ENCODE assay signal across 13 cellular contexts in genomic region chr19:50204081-50204428, GRCh38. TPM values are rescaled to one million over a fixed set of nuclear protein-coding genes. Genes with fewer than 3 reads are reported as not detected.
A peak's percentile ranks its signal among the peaks of the same experiment; 100 is the strongest.
DNase-seq lines count a peak whose midpoint lies in the region; ATAC-seq and TF ChIP-seq lines count a peak whose summit lies in the region.
"Had no signal": no experiment of that assay in that cellular context is flagged by ENCODE, and none has a peak within 500 bp of the region (broad histone marks: within the 10 kb centered on the region; RNA-seq: fewer than 3 reads in every experiment).

No MANE protein-coding gene starts in this region.

- H3K36me3 Mint-ChIP-seq in neural progenitor cell: no peaks in the 10 kb centered on the region
- no peaks in the 10 kb centered on the region for H3K36me3 Mint-ChIP-seq in type B pancreatic cell
- H3K36me3 Mint-ChIP-seq: activated naive CD8-positive, alpha-beta T cell treated with anti-CD3 and anti-CD28 coated beads, Interleukin-2, amount 10 ng/mL, durations not matched to agents 7 days and 5 days had no signal

- H3K4me3 Mint-ChIP-seq in neural progenitor cell (peak overlapping the region; percentile 79), type B pancreatic cell (peak overlapping the region; percentile 86)
- H3K4me3 Mint-ChIP-seq: activated naive CD8-positive, alpha-beta T cell treated with anti-CD3 and anti-CD28 coated beads, Interleukin-2, amount 10 ng/mL, durations not matched to agents 7 days and 5 days had no signal

- POLR2A ChIA-PET in Panc1 (lab: Charles Lee): no interaction called here

- no peaks in the 10 kb centered on the region for H3K36me3 ChIP-seq in Panc1 (ENCODE audit: control insufficient read depth, insufficient read depth, low read length)
- H3K36me3 ChIP-seq in esophagus (ENCODE audit: control insufficient read depth in 2 of 2, insufficient read depth in 2 of 2, low read length in 1 of 2): no peaks in the 10 kb centered on the region
- no peaks in the 10 kb centered on the region for H3K36me3 ChIP-seq in neural progenitor cell
- H3K36me3 ChIP-seq: ovary, SJSA1 had no signal

- peaks cover 17% of the 10 kb centered on the region for H3F3A ChIP-seq in neural progenitor cell (ENCODE audit: low read depth)

- H3K4me1 Mint-ChIP-seq in neural progenitor cell: peaks cover 12% of the 10 kb centered on the region
- H3K4me1 Mint-ChIP-seq in type B pancreatic cell (ENCODE audit: unreplicated experiment): no peaks in the 10 kb centered on the region
- H3K4me1 Mint-ChIP-seq: activated naive CD8-positive, alpha-beta T cell treated with anti-CD3 and anti-CD28 coated beads, Interleukin-2, amount 10 ng/mL, durations not matched to agents 7 days and 5 days had no signal

- no peaks in the 10 kb centered on the region for H3K9me3 Mint-ChIP-seq in neural progenitor cell
- no peaks in the 10 kb centered on the region for H3K9me3 Mint-ChIP-seq in type B pancreatic cell
- H3K9me3 Mint-ChIP-seq: activated naive CD8-positive, alpha-beta T cell treated with anti-CD3 and anti-CD28 coated beads, Interleukin-2, amount 10 ng/mL, durations not matched to agents 7 days and 5 days had no signal

- peak overlapping the region; percentile 51; the same call in 1 of the 2 replicates for H3K27ac ChIP-seq in Panc1 (ENCODE audit: low read length)
- H3K27ac ChIP-seq in esophagus (ENCODE audit: low read depth in 2 of 2, low read length in 1 of 2): no peak overlapping the region
- H3K27ac ChIP-seq in neural progenitor cell: no peak overlapping the region
- H3K27ac ChIP-seq: ovary, SJSA1 had no signal

- CTCF ChIA-PET in Panc1 (lab: Charles Lee): no interaction called here

- 54% methylated on average over 7 of the region's 7 CpGs for WGBS in esophagus, 2 donors

- intact Hi-C loops in Panc1 (cut with micrococcal nuclease; ENCODE audit: unreplicated experiment): no loop called here

- peak overlapping the region; percentile 79 for H3K4me2 ChIP-seq in neural progenitor cell

- no TSS peak for BruUV-seq in Panc1 (replicated peaks; lab: Mats Ljungman, UMichigan)

- H2AFZ ChIP-seq in neural progenitor cell (replicated peaks): no peak overlapping the region

- no peaks in the 10 kb centered on the region; the same call in 1 of the 2 replicates for H3K4me1 ChIP-seq in Panc1 (ENCODE audit: control insufficient read depth, insufficient read depth, low read length)
- H3K4me1 ChIP-seq in esophagus (ENCODE audit: control insufficient read depth in 2 of 2, insufficient read depth in 2 of 2, low read length in 1 of 2): peaks cover 2 to 4% of the 10 kb centered on the region in 2 donors
- H3K4me1 ChIP-seq in neural progenitor cell: peaks cover 5% of the 10 kb centered on the region
- H3K4me1 ChIP-seq: SJSA1 had no signal

- H3K4me3 ChIP-seq in Panc1 (ENCODE audit: low read depth in 2 of 2, low read length in 2 of 2): peak overlapping the region; percentile 50 to 51
- peak overlapping the region; percentile 53 to 59 for H3K4me3 ChIP-seq in esophagus (ENCODE audit: low read depth in 1 of 2, low read length in 2 of 2)
- H3K4me3 ChIP-seq in neural progenitor cell: peak overlapping the region; percentile 54
- H3K4me3 ChIP-seq: SJSA1 had no signal

- H3K79me2 ChIP-seq in neural progenitor cell (ENCODE audit: low read depth): no peaks in the 10 kb centered on the region

- H3K27me3 Mint-ChIP-seq in neural progenitor cell (ENCODE audit: insufficient read depth, low read depth): peaks cover 37% of the 10 kb centered on the region
- peaks cover 42% of the 10 kb centered on the region for H3K27me3 Mint-ChIP-seq in type B pancreatic cell

- no peak for ATAC-seq in Panc1
- ATAC-seq: stimulated activated naive CD8-positive, alpha-beta T cell treated with anti-CD3 and anti-CD28 coated beads, Interleukin-15, Interleukin-2, amounts not matched to agents 100 U/mL and 50 U/mL, for 24 hours had no signal

- no peaks in the 10 kb centered on the region for H3K27me3 ChIP-seq in Panc1 (ENCODE audit: control insufficient read depth, insufficient read depth, low read length)
- peaks cover 0 to 10% of the 10 kb centered on the region in 2 donors for H3K27me3 ChIP-seq in esophagus (ENCODE audit: control insufficient read depth in 1 of 2, insufficient read depth in 2 of 2, low read length in 2 of 2)
- peaks cover 69% of the 10 kb centered on the region for H3K27me3 ChIP-seq in neural progenitor cell
- H3K27me3 ChIP-seq: ovary had no signal

- DNase-seq in Panc1 (ENCODE audit: low read depth, low spot score) (no peak), neural progenitor cell (ENCODE audit: low spot score) (no peak), type B pancreatic cell (ENCODE audit: extremely low spot score, unreplicated experiment) (no peak), NCI-H2227 treated with DMSO at 0.1 percent for 48 hours (lab: John Stamatoyannopoulos, UW) (no peak), kidney tubule cell (ENCODE audit: low spot score) (no peak)
- no peak for DNase-seq in activated CD4-positive, alpha-beta T cell treated with anti-CD3 and anti-CD28 coated beads for 4 hours
- DNase-seq: activated CD8-positive, alpha-beta memory T cell treated with anti-CD3 and anti-CD28 coated beads, Interleukin-2, amount 50 U/mL, for 4 hours; activated naive CD8-positive, alpha-beta T cell treated with anti-CD3 and anti-CD28 coated beads, Interleukin-2, amount 10 ng/mL, durations not matched to agents 7 days and 5 days had no signal

- in situ Hi-C loops in Panc1 (cut with HindIII; ENCODE audit: low pct_unique_long_range_greater_than_20kb, low sequenced_read_pairs): no loop called here

- no peak overlapping the region for H3K9ac ChIP-seq in neural progenitor cell

- peaks cover 6% of the 10 kb centered on the region for H4K20me1 ChIP-seq in neural progenitor cell (ENCODE audit: low read depth)

- H3K27ac Mint-ChIP-seq in neural progenitor cell (no peak overlapping the region), type B pancreatic cell (peak overlapping the region; percentile 96)
- H3K27ac Mint-ChIP-seq: activated naive CD8-positive, alpha-beta T cell treated with anti-CD3 and anti-CD28 coated beads, Interleukin-2, amount 10 ng/mL, durations not matched to agents 7 days and 5 days had no signal

- H3K9me3 ChIP-seq in Panc1 (ENCODE audit: control insufficient read depth, insufficient read depth, low read depth, low read length): no peaks in the 10 kb centered on the region
- H3K9me3 ChIP-seq in esophagus (ENCODE audit: control insufficient read depth in 2 of 2, insufficient read depth in 1 of 2, low read depth in 1 of 2, low read length in 1 of 2): no peaks in the 10 kb centered on the region
- H3K9me3 ChIP-seq in neural progenitor cell (ENCODE audit: low read depth): no peaks in the 10 kb centered on the region
- H3K9me3 ChIP-seq: ovary, SJSA1 had no signal

- TF ChIP-seq CTCF in Panc1 (IDR thresholded peaks at IDR 0.05) (no peak), neural progenitor cell (IDR thresholded peaks at IDR 0.05) (no peak), type B pancreatic cell (conservative IDR thresholded peaks at IDR 0.05) (no peak)

RNA-seq across cellular contexts. Expression of gene MYH14, which starts 0.6 kb away (rescaled TPM):
- total RNA-seq in Panc1 (2021; ENCODE audit: unreplicated experiment) (23.8 TPM), neural progenitor cell (ENCODE audit: low replicate concordance) (1.6 and 6.7 TPM in 2 replicates), type B pancreatic cell (ENCODE audit: low replicate concordance) (93.9 and 225 TPM in 2 replicates)
- 24.8 TPM for polyA plus RNA-seq in Panc1 (2012; ENCODE audit: insufficient read length)
- polyA plus RNA-seq in esophagus: 100 to 1,000 TPM in 1 of 2 donors, 10 to 100 TPM in 1; 72.9 to 110 TPM
- total RNA-seq: activated naive CD8-positive, alpha-beta T cell treated with anti-CD3 and anti-CD28 coated beads, Interleukin-2, amount 10 ng/mL, durations not matched to agents 7 days and 5 days; SJSA1 had no signal

RNA-seq across cellular contexts. Expression of gene IZUMO2, which starts 41.0 kb away (rescaled TPM):
- total RNA-seq in Panc1 (2021; ENCODE audit: unreplicated experiment) (not detected), neural progenitor cell (ENCODE audit: low replicate concordance) (not detected in 2 replicates), type B pancreatic cell (ENCODE audit: low replicate concordance) (not detected in 2 replicates)
- polyA plus RNA-seq in Panc1 (2012; ENCODE audit: insufficient read length): not detected
- polyA plus RNA-seq in esophagus: not detected
- total RNA-seq: activated naive CD8-positive, alpha-beta T cell treated with anti-CD3 and anti-CD28 coated beads, Interleukin-2, amount 10 ng/mL, durations not matched to agents 7 days and 5 days; left colon; ovary; SJSA1 had no signal
- polyA plus RNA-seq: ovary had no signal
